In genomic region chr7:47405921-47406765, GRCh38 we compare ENCODE assay signal across 10 cellular contexts.
DNase-seq lines count a peak whose midpoint lies in the region; TF ChIP-seq lines count a peak whose summit lies in the region.
"Had no signal": no experiment of that assay in that cellular context is flagged by ENCODE, and none has a peak within 500 bp of the region (broad histone marks: within the 10 kb centered on the region; RNA-seq: fewer than 3 reads in every experiment).

No MANE protein-coding gene starts in this region.

- TF ChIP-seq CTCF in epithelial cell of esophagus (IDR thresholded peaks at IDR 0.05; ENCODE audit: insufficient read depth, low read depth, low read length, missing control alignments) (no peak), type B pancreatic cell (conservative IDR thresholded peaks at IDR 0.05) (no peak)

- peak; percentile 43 for DNase-seq in NCI-H2171 treated with DMSO at 0.1 percent for 48 hours (lab: John Stamatoyannopoulos, UW)
- DNase-seq in epithelial cell of esophagus (ENCODE audit: low read depth) = peak; percentile 87
- peak; percentile 80 for DNase-seq in mesenteric fat pad (ENCODE audit: low spot score)
- DNase-seq in type B pancreatic cell (ENCODE audit: extremely low spot score, unreplicated experiment) = no peak
- no peak for DNase-seq in HK-2 (ENCODE audit: unreplicated experiment)
- DNase-seq in stimulated activated CD4-positive, alpha-beta T cell treated with anti-CD3 and anti-CD28 coated beads, Interleukin-4, amount 100 ng/mL, for 4 hours = no peak
- no peak for DNase-seq in GF-D8 (lab: John Stamatoyannopoulos, UW)
- no peak for DNase-seq in DMS79 (lab: John Stamatoyannopoulos, UW)
- DNase-seq: activated gamma-delta T cell, immature natural killer cell had no signal

- H3K9me3 Mint-ChIP-seq in type B pancreatic cell = no peaks in the 10 kb centered on the region
- H3K9me3 Mint-ChIP-seq: immature natural killer cell had no signal

- no peaks in the 10 kb centered on the region for H3K27me3 Mint-ChIP-seq in type B pancreatic cell

- H3K4me3 ChIP-seq in epithelial cell of esophagus (ENCODE audit: low read length) = no peak overlapping the region

- peak overlapping the region; percentile 28 for H3K4me3 Mint-ChIP-seq in type B pancreatic cell
- H3K4me3 Mint-ChIP-seq: immature natural killer cell had no signal

- peaks cover 29% of the 10 kb centered on the region for H3K4me1 Mint-ChIP-seq in type B pancreatic cell (ENCODE audit: unreplicated experiment)
- H3K4me1 Mint-ChIP-seq: immature natural killer cell had no signal

- peak overlapping the region; percentile 46 for H3K27ac Mint-ChIP-seq in type B pancreatic cell
- H3K27ac Mint-ChIP-seq: immature natural killer cell had no signal

- peaks cover 23% of the 10 kb centered on the region for H3K36me3 Mint-ChIP-seq in type B pancreatic cell
- H3K36me3 Mint-ChIP-seq: immature natural killer cell had no signal

Comparison
In these comparisons a context has a peak if more than half of its experiments do, and no peak if none do; other contexts are left out.
1. DNase-seq: peak in NCI-H2171 treated with DMSO at 0.1 percent for 48 hours (single experiment), epithelial cell of esophagus (single experiment) and mesenteric fat pad (single experiment); none in type B pancreatic cell (single experiment), HK-2 (single experiment), stimulated activated CD4-positive, alpha-beta T cell treated with anti-CD3 and anti-CD28 coated beads, Interleukin-4, amount 100 ng/mL, for 4 hours (0 of 2), GF-D8 (single experiment) and DMS79 (single experiment).